In genomic region chr11:16166571-16166970, GRCh38 we compare ENCODE assay signal across 24 cellular contexts.
DNase-seq lines count a peak whose midpoint lies in the region; ATAC-seq, FAIRE-seq and TF ChIP-seq lines count a peak whose summit lies in the region.
"Had no signal": no experiment of that assay in that cellular context is flagged by ENCODE, and none has a peak within 500 bp of the region (broad histone marks: within the 10 kb centered on the region; RNA-seq: fewer than 3 reads in every experiment).

No MANE protein-coding gene starts in this region.

- no peaks in the 10 kb centered on the region for H3K36me3 Mint-ChIP-seq in astrocyte (ENCODE audit: low read depth, unreplicated experiment)
- H3K36me3 Mint-ChIP-seq: CD14-positive monocyte; CD8-positive, alpha-beta memory T cell had no signal

- TF ChIP-seq POLR2A in IMR-90 (IDR thresholded peaks at IDR 0.05; ENCODE audit: low read depth, low read length) = no peak

- H3K79me2 ChIP-seq in astrocyte (ENCODE audit: insufficient read depth, low read length) (no peaks in the 10 kb centered on the region), osteoblast (ENCODE audit: insufficient read depth, low read length) (no peaks in the 10 kb centered on the region)

- peaks cover 11% of the 10 kb centered on the region for H3K4me1 Mint-ChIP-seq in astrocyte (ENCODE audit: low read depth, unreplicated experiment)
- H3K4me1 Mint-ChIP-seq: CD14-positive monocyte; CD8-positive, alpha-beta memory T cell had no signal

- no peak overlapping the region for H3K4ac ChIP-seq in IMR-90 (ENCODE audit: low read depth, low read length)

- CTCF ChIA-PET in IMR-90 (lab: Yijun Ruan, JAX) = interaction anchor here (1.0 kb wide), 1 partner anchor 9 kb away, joined by 3 read pairs; no protein-coding TSS in a partner anchor

- H3K4me1 ChIP-seq in IMR-90 (ENCODE audit: control insufficient read depth, insufficient read depth, low read length) = peaks cover 6% of the 10 kb centered on the region
- no peaks in the 10 kb centered on the region for H3K4me1 ChIP-seq in astrocyte (ENCODE audit: insufficient read depth, low read length)
- H3K4me1 ChIP-seq in osteoblast (ENCODE audit: insufficient read depth, low read length) = no peaks in the 10 kb centered on the region
- no peaks in the 10 kb centered on the region for H3K4me1 ChIP-seq in pancreas
- H3K4me1 ChIP-seq: BE2C had no signal

- TF ChIP-seq CTCF in IMR-90 (conservative IDR thresholded peaks at IDR 0.05; ENCODE audit: low read depth, low read length) = no peak
- no peak for TF ChIP-seq CTCF in astrocyte (IDR thresholded peaks at IDR 0.05; ENCODE audit: insufficient read depth, low read depth, low read length)
- TF ChIP-seq CTCF in osteoblast (IDR thresholded peaks at IDR 0.05; ENCODE audit: extremely low read depth, low read depth, low read length) = no peak
- no peak for TF ChIP-seq CTCF in pancreas (IDR thresholded peaks at IDR 0.05)

- peak overlapping the region; percentile 54; the same call in 1 of the 3 replicates for H2BK15ac ChIP-seq in IMR-90 (ENCODE audit: low read depth, low read length)

- H3K36me3 ChIP-seq in IMR-90 (ENCODE audit: control insufficient read depth, insufficient read depth, low read length) (no peaks in the 10 kb centered on the region), astrocyte (ENCODE audit: insufficient read depth, low read length) (no peaks in the 10 kb centered on the region), osteoblast (ENCODE audit: insufficient read depth, low read length) (no peaks in the 10 kb centered on the region), pancreas (no peaks in the 10 kb centered on the region)
- H3K36me3 ChIP-seq: BE2C; BLaER1 treated with 17β-estradiol and CSF1 and Interleukin-3, amounts not matched to agents 10 nM and 100 nM had no signal

- no peak overlapping the region; the same call in 1 of the 2 replicates for H3K4me2 ChIP-seq in IMR-90 (ENCODE audit: low read depth, low read length)
- no peak overlapping the region for H3K4me2 ChIP-seq in astrocyte (ENCODE audit: low read length)
- no peak overlapping the region for H3K4me2 ChIP-seq in osteoblast (ENCODE audit: insufficient read depth, low read length)
- H3K4me2 ChIP-seq: A549; BLaER1 treated with 17β-estradiol and CSF1 and Interleukin-3, amounts not matched to agents 10 nM and 100 nM; GM23338 had no signal

- no peak overlapping the region for H2BK20ac ChIP-seq in IMR-90 (ENCODE audit: low read depth, low read length)

- no peak overlapping the region for H2AK5ac ChIP-seq in IMR-90 (ENCODE audit: low read depth, low read length)

- H3K27ac Mint-ChIP-seq in astrocyte (ENCODE audit: unreplicated experiment) = no peak overlapping the region
- H3K27ac Mint-ChIP-seq: CD14-positive monocyte; CD4-positive, alpha-beta T cell; CD8-positive, alpha-beta memory T cell; GM23338; H9 had no signal

- no peak overlapping the region for H3K14ac ChIP-seq in IMR-90 (replicated peaks; ENCODE audit: low read depth, low read length)

- DNase-seq in IMR-90 = peak; percentile 69
- peak; percentile 21 for DNase-seq in astrocyte (ENCODE audit: low read depth)
- peak; percentile 6 for DNase-seq in osteoblast (ENCODE audit: insufficient read length, low spot score, missing footprints)
- no peak for DNase-seq in pancreas
- DNase-seq: 8988T; ACHN; AML-193; BE2C; CD4-positive, alpha-beta T cell; CD8-positive, alpha-beta memory T cell; DMS 273 treated with DMSO at 0.1 percent for 48 hours; DMS79; GF-D8; H9 had no signal

- no peak overlapping the region for H3K4me3 Mint-ChIP-seq in astrocyte (ENCODE audit: unreplicated experiment)
- H3K4me3 Mint-ChIP-seq: CD14-positive monocyte; CD4-positive, alpha-beta T cell; CD8-positive, alpha-beta memory T cell; GM23338; H9 had no signal

- no peak overlapping the region for H4K8ac ChIP-seq in IMR-90 (ENCODE audit: low read depth in 2 of 2, low read length in 2 of 2)

- no peak overlapping the region; the same call in 1 of the 2 replicates for H4K5ac ChIP-seq in IMR-90 (ENCODE audit: low read depth, low read length)

- H3K9me1 ChIP-seq in IMR-90 (ENCODE audit: insufficient read depth, low read length) = peaks cover 4% of the 10 kb centered on the region; the same call in 1 of the 2 replicates

- H3K9ac ChIP-seq in IMR-90 (ENCODE audit: low read depth, low read length) (no peak overlapping the region), astrocyte (ENCODE audit: low read length) (no peak overlapping the region)
- H3K9ac ChIP-seq: BLaER1 treated with 17β-estradiol and CSF1 and Interleukin-3, amounts not matched to agents 10 nM and 100 nM had no signal

- H3K4me3 ChIP-seq in IMR-90 (ENCODE audit: insufficient read depth, low read depth, low read length) = no peak overlapping the region
- H3K4me3 ChIP-seq in astrocyte (ENCODE audit: insufficient read depth, low read depth, low read length) = no peak overlapping the region
- no peak overlapping the region for H3K4me3 ChIP-seq in osteoblast (ENCODE audit: insufficient read depth, low read length)
- no peak overlapping the region for H3K4me3 ChIP-seq in pancreas
- H3K4me3 ChIP-seq: A549; BLaER1 treated with 17β-estradiol and CSF1 and Interleukin-3, amounts not matched to agents 10 nM and 100 nM; GM23338 had no signal

- FAIRE-seq in astrocyte (lab: Jason Lieb, UNC) (no peak), pancreas (lab: Jason Lieb, UNC) (no peak)
- FAIRE-seq: A549, D721Med, GM12891, GM18507 had no signal

- H4K20me1 ChIP-seq in IMR-90 (ENCODE audit: insufficient read depth, low read length) (no peaks in the 10 kb centered on the region), astrocyte (ENCODE audit: insufficient read depth, low read length) (no peaks in the 10 kb centered on the region), osteoblast (ENCODE audit: insufficient read depth, low read length) (no peaks in the 10 kb centered on the region)
- H4K20me1 ChIP-seq: BLaER1 treated with 17β-estradiol and CSF1 and Interleukin-3, amounts not matched to agents 10 nM and 100 nM had no signal

- H3K27ac ChIP-seq in IMR-90 (ENCODE audit: insufficient read depth, low read length) = no peak overlapping the region
- no peak overlapping the region for H3K27ac ChIP-seq in astrocyte (ENCODE audit: low read depth, low read length)
- H3K27ac ChIP-seq in osteoblast (ENCODE audit: low read depth, low read length) = no peak overlapping the region
- H3K27ac ChIP-seq in pancreas = no peak overlapping the region
- H3K27ac ChIP-seq: A549; BLaER1 treated with 17β-estradiol and CSF1 and Interleukin-3, amounts not matched to agents 10 nM and 100 nM had no signal

- H3K18ac ChIP-seq in IMR-90 (ENCODE audit: low read depth, low read length) = peak overlapping the region; percentile 16; the same call in 1 of the 2 replicates

- 0 out of 2 replicates have a peak overlapping the region, but pooled peaks have one; percentile 2 for H4K91ac ChIP-seq in IMR-90 (ENCODE audit: insufficient read depth, low read depth, low read length)

- H3K9me3 ChIP-seq in IMR-90 (ENCODE audit: control insufficient read depth, insufficient read depth, low read length) = no peaks in the 10 kb centered on the region
- no peaks in the 10 kb centered on the region for H3K9me3 ChIP-seq in astrocyte (ENCODE audit: insufficient read depth, low read depth, low read length)
- H3K9me3 ChIP-seq in osteoblast (ENCODE audit: low read depth, low read length) = no peaks in the 10 kb centered on the region
- no peaks in the 10 kb centered on the region for H3K9me3 ChIP-seq in pancreas
- H3K9me3 ChIP-seq: A549; BE2C; BLaER1 treated with 17β-estradiol and CSF1 and Interleukin-3, amounts not matched to agents 10 nM and 100 nM had no signal

- in situ Hi-C loops in IMR-90 (cut with MboI; ENCODE audit: low sequenced_read_pairs) = no loop called here

- H2BK120ac ChIP-seq in IMR-90 (ENCODE audit: low read depth, low read length) = no peak overlapping the region

- no peak overlapping the region for H3K56ac ChIP-seq in IMR-90 (ENCODE audit: extremely low read depth, insufficient read depth, low read length)

- no TSS peak for BruUV-seq in IMR-90 (replicated peaks; lab: Mats Ljungman, UMichigan)

- no peak for TF ChIP-seq RAD21 in IMR-90 (IDR thresholded peaks at IDR 0.05; ENCODE audit: low read length)

- H2AFZ ChIP-seq in IMR-90 (replicated peaks; ENCODE audit: low read length, poor library complexity) (no peak overlapping the region), astrocyte (ENCODE audit: low read depth, low read length) (no peak overlapping the region), osteoblast (ENCODE audit: low read length) (no peak overlapping the region)

- no peaks in the 10 kb centered on the region for H3K27me3 ChIP-seq in IMR-90 (ENCODE audit: control insufficient read depth, insufficient read depth, low read length)
- H3K27me3 ChIP-seq in astrocyte (ENCODE audit: insufficient read depth, low read length) = no peaks in the 10 kb centered on the region
- no peaks in the 10 kb centered on the region for H3K27me3 ChIP-seq in osteoblast (ENCODE audit: insufficient read depth, low read length)
- no peaks in the 10 kb centered on the region for H3K27me3 ChIP-seq in pancreas
- H3K27me3 ChIP-seq: BE2C; BLaER1 treated with 17β-estradiol and CSF1 and Interleukin-3, amounts not matched to agents 10 nM and 100 nM had no signal

- peak overlapping the region; percentile 67 for H2BK5ac ChIP-seq in IMR-90 (ENCODE audit: low read depth, low read length, poor library complexity, severe bottlenecking)

- H3K9me3 Mint-ChIP-seq in astrocyte (ENCODE audit: unreplicated experiment) = no peaks in the 10 kb centered on the region
- H3K9me3 Mint-ChIP-seq: CD4-positive, alpha-beta T cell; GM23338; H9 had no signal

- intact Hi-C loops in IMR-90 (cut with micrococcal nuclease) (no loop called here), pancreas (cut with DNase I) (no loop called here)

- no peak overlapping the region for H2AK9ac ChIP-seq in IMR-90 (replicated peaks; ENCODE audit: low read depth, low read length, poor library complexity)

- dilution Hi-C loops in IMR-90 (cut with HindIII; ENCODE audit: low sequenced_read_pairs, unreplicated experiment) = no loop called here

- no peaks in the 10 kb centered on the region for H3K27me3 Mint-ChIP-seq in astrocyte (ENCODE audit: low read depth, unreplicated experiment)
- H3K27me3 Mint-ChIP-seq: CD4-positive, alpha-beta T cell; CD8-positive, alpha-beta memory T cell had no signal

- ATAC-seq in IMR-90 (ENCODE audit: low read depth) (peak; percentile 43), HG03571 (IDR thresholded peaks at IDR 0.05; ENCODE audit: unreplicated experiment) (no peak), pancreas (no peak), esophagus mucosa (no peak)
- ATAC-seq: A549, GM23338, HCT116 had no signal

- no CpG with 5 or more reads among the region's 1 CpG for WGBS in IMR-90 (ENCODE audit: extremely low coverage in 2 of 2, insufficient read length in 1 of 2), 2 experiments
- WGBS in pancreas, 2 donors = 82% methylated on average over 1 of the region's 1 CpG

- POLR2A ChIA-PET in IMR-90 (lab: Charles Lee; ENCODE audit: unreplicated experiment) = interaction anchor here (0.7 kb wide), 1 partner anchor 33 kb away, joined by 11 read pairs; no protein-coding TSS in a partner anchor

- 0 out of 4 replicates have a peak, but pooled peaks cover 0 to 4% of the 10 kb centered on the region in 2 experiments for H3K79me1 ChIP-seq in IMR-90 (ENCODE audit: low read depth in 1 of 2, low read length in 2 of 2)

- H3K23ac ChIP-seq in IMR-90 (ENCODE audit: low read depth, low read length) = no peak overlapping the region

TF ChIP-seq in IMR-90, 13 proteins besides CTCF, POLR2A, EP300 and RAD21 (continues in another document):
- no peak for TF ChIP-seq SMC3 (IDR thresholded peaks at IDR 0.05; ENCODE audit: low read depth, low read length)
- TF ChIP-seq MAFK (IDR thresholded peaks at IDR 0.05; ENCODE audit: low read depth, low read length) = no peak

Comparison
In these comparisons a context has a peak if more than half of its experiments do, and no peak if none do; other contexts are left out.
1. DNase-seq: peak in IMR-90 (single experiment), astrocyte (single experiment) and osteoblast (single experiment); none in pancreas (0 of 6).